Comparison of ENCODE assay signal across 8 cellular contexts in the genomic region with DNA sequence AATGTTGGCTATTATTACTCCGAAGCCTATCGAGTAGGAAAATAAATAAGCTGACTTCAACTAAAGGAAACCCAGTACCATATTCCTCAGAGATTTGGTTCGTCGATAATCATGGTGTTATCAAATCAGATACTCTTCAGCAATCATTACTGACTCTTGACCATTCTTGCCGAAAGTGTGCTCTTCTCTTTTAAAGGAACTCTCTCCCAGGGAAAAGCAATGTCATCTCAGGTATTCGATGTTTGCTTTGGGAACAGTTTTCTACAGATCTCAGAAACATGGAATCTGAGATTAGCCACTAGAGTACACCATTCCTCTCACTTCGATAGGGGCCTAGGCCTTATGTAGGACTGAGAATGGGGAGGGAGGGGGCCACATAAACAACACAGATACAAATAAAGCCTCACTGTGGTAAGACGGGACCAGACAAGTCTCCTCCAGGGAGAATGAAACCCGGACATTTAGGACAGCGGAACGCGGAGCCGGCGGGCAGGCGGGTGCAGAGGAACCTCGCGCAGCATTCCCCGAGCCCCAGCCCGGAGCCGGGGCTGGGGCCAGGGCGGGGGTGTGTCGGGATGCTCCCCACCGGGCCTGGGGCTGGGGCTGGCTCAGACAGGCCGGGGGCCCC. TPM values are rescaled to one million over a fixed set of nuclear protein-coding genes. Genes with fewer than 3 reads are reported as not detected.
A peak's percentile ranks its signal among the peaks of the same experiment; 100 is the strongest.
DNase-seq lines count a peak whose midpoint lies in the region; ATAC-seq and TF ChIP-seq lines count a peak whose summit lies in the region.

No MANE protein-coding gene starts in this region.

- CTCF ChIA-PET in Caco-2 (lab: Charles Lee) (no interaction called here), activated B cell treated with CpG ODN at 0.5 μM for 24 hours (lab: Charles Lee) (interaction anchor here (0.6 to 3.5 kb wide), 2 partner anchors 134 to 1654 kb away, joined by 3 to 31 read pairs; no protein-coding TSS in a partner anchor)

- H3K4me1 ChIP-seq in Caco-2 (peaks cover 16% of the 10 kb centered on the region; the same call in 1 of the 2 replicates), neuron (ENCODE audit: insufficient read depth, low read length) (peaks cover 32% of the 10 kb centered on the region)

- H3K36me3 ChIP-seq in Caco-2 (ENCODE audit: control insufficient read depth, insufficient read depth, low read length), result no peaks in the 10 kb centered on the region
- peaks cover 18% of the 10 kb centered on the region for H3K36me3 ChIP-seq in neuron (ENCODE audit: insufficient read depth, low read length)

- BruUV-seq in Caco-2 (replicated peaks; lab: Mats Ljungman, UMichigan), result no TSS peak

- H3K27me3 ChIP-seq in Caco-2 (replicated peaks; ENCODE audit: control insufficient read depth, insufficient read depth, low read length), result no peaks in the 10 kb centered on the region
- no peaks in the 10 kb centered on the region for H3K27me3 ChIP-seq in HL-60 (ENCODE audit: insufficient read depth, poor library complexity, severe bottlenecking)
- H3K27me3 ChIP-seq in neuron (ENCODE audit: insufficient read depth, low read length), result no peaks in the 10 kb centered on the region

- H3K4me3 Mint-ChIP-seq in Caco-2 (ENCODE audit: unreplicated experiment) (peak overlapping the region; percentile 100), activated B cell treated with CpG ODN at 0.5 μM for 24 hours (peak overlapping the region; percentile 98)

- H3K27ac Mint-ChIP-seq in Caco-2 (ENCODE audit: unreplicated experiment) (peak overlapping the region; percentile 99), activated B cell treated with CpG ODN at 0.5 μM for 24 hours (peak overlapping the region; percentile 96)

- peaks cover 34% of the 10 kb centered on the region for H3K36me3 Mint-ChIP-seq in Caco-2 (ENCODE audit: insufficient read depth, unreplicated experiment)
- H3K36me3 Mint-ChIP-seq in activated B cell treated with CpG ODN at 0.5 μM for 24 hours (ENCODE audit: low read depth), result peaks cover 38% of the 10 kb centered on the region

- no peaks in the 10 kb centered on the region for H3K27me3 Mint-ChIP-seq in Caco-2 (ENCODE audit: insufficient read depth, unreplicated experiment)
- H3K27me3 Mint-ChIP-seq in activated B cell treated with CpG ODN at 0.5 μM for 24 hours, result no peaks in the 10 kb centered on the region

- no peak overlapping the region for H2AFZ ChIP-seq in neuron (ENCODE audit: low read depth, low read length)

- H3K9me3 Mint-ChIP-seq in Caco-2 (ENCODE audit: unreplicated experiment), result no peaks in the 10 kb centered on the region
- peaks cover 4% of the 10 kb centered on the region for H3K9me3 Mint-ChIP-seq in activated B cell treated with CpG ODN at 0.5 μM for 24 hours

- DNase-seq in Caco-2, result peak; percentile 35 to 52
- DNase-seq in HL-60 (ENCODE audit: low read depth in 1 of 2, low spot score in 1 of 2), result peak in 1 of 2 experiments; percentile 47
- no peak for DNase-seq in activated B cell treated with CpG ODN at 0.5 μM for 24 hours
- peak; percentile 42 for DNase-seq in foreskin melanocyte
- DNase-seq in SHP77 treated with DMSO at 0.1 percent for 48 hours (lab: John Stamatoyannopoulos, UW), result no peak

- H3K4me3 ChIP-seq in Caco-2 (ENCODE audit: low read depth, low read length) (peak overlapping the region; percentile 84), HL-60 (replicated peaks; ENCODE audit: insufficient read depth, low read length) (peak overlapping the region; percentile 90), neuron (ENCODE audit: low read length) (peak overlapping the region; percentile 83)

- TF ChIP-seq CTCF in Caco-2 (IDR thresholded peaks at IDR 0.05; ENCODE audit: insufficient read depth in 1 of 2, low read depth in 1 of 2, low read length in 1 of 2, severe bottlenecking in 1 of 2, unreplicated experiment in 1 of 2) (no peak), HL-60 (IDR thresholded peaks at IDR 0.05; ENCODE audit: insufficient read depth, low read length) (no peak), activated B cell treated with CpG ODN at 0.5 μM for 24 hours (IDR thresholded peaks at IDR 0.05) (no peak)

- POLR2A ChIA-PET in Caco-2 (lab: Charles Lee) (interaction anchor here (1.4 kb wide), 1 partner anchor 52 kb away, joined by 3 read pairs; the partner anchor contains the start of gene LAMTOR3), activated B cell treated with CpG ODN at 0.5 μM for 24 hours (lab: Charles Lee) (interaction anchor here (0.8 to 3.7 kb wide), 9 partner anchors 9 to 857 kb away, joined by 3 to 57 read pairs (median 7); partner anchors contain the start of genes ADH5, DAPP1, LAMTOR3 and TRMT10A)

- no peaks in the 10 kb centered on the region for H3K4me1 Mint-ChIP-seq in Caco-2 (ENCODE audit: low read depth, unreplicated experiment)
- H3K4me1 Mint-ChIP-seq in activated B cell treated with CpG ODN at 0.5 μM for 24 hours, result peaks cover 55% of the 10 kb centered on the region

- intact Hi-C loops in Caco-2 (cut with micrococcal nuclease; ENCODE audit: unreplicated experiment) (no loop called here), activated B cell treated with CpG ODN at 0.5 μM for 24 hours (cut with micrococcal nuclease) (loop anchor here (5.0 kb wide), 4 partner anchors 146 to 1804 kb away; partner anchors contain the start of gene STPG2)

- H3K9me3 ChIP-seq in Caco-2 (no peaks in the 10 kb centered on the region), neuron (ENCODE audit: low read length) (no peaks in the 10 kb centered on the region)

- ATAC-seq in GM19397 (IDR thresholded peaks at IDR 0.05; ENCODE audit: unreplicated experiment) (peak; percentile 2), activated B cell treated with CpG ODN at 0.5 μM for 24 hours (ENCODE audit: low read depth) (peak; percentile 2), HG02973 (IDR thresholded peaks at IDR 0.05; ENCODE audit: unreplicated experiment) (no peak)

- H3K27ac ChIP-seq in HL-60 (replicated peaks), result peak overlapping the region; percentile 76

RNA-seq across cellular contexts. Expression of gene DNAJB14, which starts 0.6 kb away (rescaled TPM):
- 32.7 and 37.3 TPM in 2 replicates for total RNA-seq in Caco-2 (2022)
- total RNA-seq in activated B cell treated with CpG ODN at 0.5 μM for 24 hours, result 44.7 and 48.8 TPM in 2 replicates

RNA-seq across cellular contexts. Expression of gene H2AZ1, which starts 4.2 kb away (rescaled TPM):
- total RNA-seq in Caco-2 (2022) (430 and 457 TPM in 2 replicates), activated B cell treated with CpG ODN at 0.5 μM for 24 hours (122 and 131 TPM in 2 replicates)

RNA-seq across cellular contexts. Expression of gene LAMTOR3, which starts 51.6 kb away (rescaled TPM):
- 33.6 and 34.0 TPM in 2 replicates for total RNA-seq in Caco-2 (2022)
- 21.9 and 23.8 TPM in 2 replicates for total RNA-seq in activated B cell treated with CpG ODN at 0.5 μM for 24 hours

Comparison
In these comparisons a context has a peak if more than half of its experiments do, and no peak if none do; other contexts are left out.
1. DNase-seq: peak in Caco-2 (2 of 2) and foreskin melanocyte (single experiment); none in activated B cell treated with CpG ODN at 0.5 μM for 24 hours (single experiment) and SHP77 treated with DMSO at 0.1 percent for 48 hours (single experiment).
2. Peak in every context shown above with its lines, with median percentiles within 50 percentile points of each other: H3K4me3 ChIP-seq.